14 cellular contexts compared by ENCODE assay signal in the genomic region with DNA sequence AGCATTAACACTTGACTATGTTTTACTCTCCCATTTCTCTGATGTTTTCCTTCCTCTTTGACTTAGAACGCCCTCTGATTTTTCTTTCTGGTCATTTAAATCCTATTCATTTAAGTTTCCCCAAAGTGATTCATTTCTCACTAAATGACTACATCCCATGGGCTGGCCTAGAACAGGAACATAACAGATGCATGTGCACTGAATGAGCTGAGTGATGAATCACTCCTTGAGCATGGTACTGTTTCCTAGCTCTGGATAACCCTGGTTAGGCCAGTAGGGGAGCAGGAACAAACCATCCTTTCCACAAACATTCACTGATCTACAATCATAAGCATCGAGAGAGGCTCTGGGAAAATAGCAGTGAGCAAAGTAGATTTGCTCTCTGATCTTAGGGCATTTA.
DNase-seq lines count a peak whose midpoint lies in the region; ATAC-seq and TF ChIP-seq lines count a peak whose summit lies in the region.
"Had no signal": no experiment of that assay in that cellular context is flagged by ENCODE, and none has a peak within 500 bp of the region (broad histone marks: within the 10 kb centered on the region; RNA-seq: fewer than 3 reads in every experiment).

No MANE protein-coding gene starts in this region.

- H3K27ac Mint-ChIP-seq in activated CD4-positive, alpha-beta T cell treated with anti-CD3 and anti-CD28 coated beads for 36 hours = no peak overlapping the region
- no peak overlapping the region for H3K27ac Mint-ChIP-seq in stimulated activated naive B cell treated with anti-CD40 and anti-IgM and Interleukin-4, amounts not matched to agents 10 μg/mL and 1 μg/mL and 100 μg/mL, for 72 hours

- H3K27me3 Mint-ChIP-seq in activated CD4-positive, alpha-beta T cell treated with anti-CD3 and anti-CD28 coated beads for 36 hours = no peaks in the 10 kb centered on the region
- peaks cover 5 to 13% of the 10 kb centered on the region in 2 donors for H3K27me3 Mint-ChIP-seq in stimulated activated naive B cell treated with anti-CD40 and anti-IgM and Interleukin-4, amounts not matched to agents 10 μg/mL and 1 μg/mL and 100 μg/mL, for 72 hours

- CTCF ChIA-PET in activated CD4-positive, alpha-beta T cell treated with anti-CD3 and anti-CD28 coated beads for 36 hours (lab: Charles Lee) = no interaction called here

- TF ChIP-seq CTCF in fibroblast of pulmonary artery (IDR thresholded peaks at IDR 0.05; ENCODE audit: low read length, missing control alignments) = no peak

- POLR2A ChIA-PET in activated CD4-positive, alpha-beta T cell treated with anti-CD3 and anti-CD28 coated beads for 36 hours (lab: Charles Lee) = no interaction called here

- intact Hi-C loops in activated CD4-positive, alpha-beta T cell treated with anti-CD3 and anti-CD28 coated beads for 36 hours (cut with DNase I, micrococcal nuclease) = no loop called here

- no peaks in the 10 kb centered on the region for H3K36me3 Mint-ChIP-seq in activated CD4-positive, alpha-beta T cell treated with anti-CD3 and anti-CD28 coated beads for 36 hours (ENCODE audit: low read depth)
- H3K36me3 Mint-ChIP-seq in stimulated activated naive B cell treated with anti-CD40 and anti-IgM and Interleukin-4, amounts not matched to agents 10 μg/mL and 1 μg/mL and 100 μg/mL, for 72 hours = peaks cover 0 to 1% of the 10 kb centered on the region in 2 donors

- no peaks in the 10 kb centered on the region for H3K9me3 Mint-ChIP-seq in activated CD4-positive, alpha-beta T cell treated with anti-CD3 and anti-CD28 coated beads for 36 hours (ENCODE audit: low read depth)
- no peaks in the 10 kb centered on the region for H3K9me3 Mint-ChIP-seq in stimulated activated naive B cell treated with anti-CD40 and anti-IgM and Interleukin-4, amounts not matched to agents 10 μg/mL and 1 μg/mL and 100 μg/mL, for 72 hours

- DNase-seq in activated CD4-positive, alpha-beta T cell treated with anti-CD3 and anti-CD28 coated beads for 36 hours = no peak
- DNase-seq in activated CD4-positive, alpha-beta T cell treated with anti-CD3 and anti-CD28 coated beads for 48 hours = no peak
- DNase-seq in T1000 (lab: John Stamatoyannopoulos, UW) (peak; percentile 0), fibroblast of pulmonary artery (ENCODE audit: low read depth) (peak; percentile 58), HuH-7 (ENCODE audit: low spot score) (no peak), AML-193 (lab: John Stamatoyannopoulos, UW) (no peak)
- no peak for DNase-seq in stimulated activated naive B cell treated with anti-CD40 and anti-IgM and Interleukin-4, amounts not matched to agents 10 μg/mL and 1 μg/mL and 100 μg/mL, for 72 hours
- DNase-seq: activated CD8-positive, alpha-beta memory T cell treated with anti-CD3 and anti-CD28 coated beads, Interleukin-2, amount 50 U/mL, for 48 hours; DMS153; lower lobe of right lung; ovary; stimulated activated CD4-positive, alpha-beta T cell treated with anti-CD3 and anti-CD28 coated beads, Interleukin-4, amount 100 ng/mL, for 1 hour had no signal

- no peak overlapping the region for H3K4me3 Mint-ChIP-seq in activated CD4-positive, alpha-beta T cell treated with anti-CD3 and anti-CD28 coated beads for 36 hours
- H3K4me3 Mint-ChIP-seq in stimulated activated naive B cell treated with anti-CD40 and anti-IgM and Interleukin-4, amounts not matched to agents 10 μg/mL and 1 μg/mL and 100 μg/mL, for 72 hours = no peak overlapping the region

- no peaks in the 10 kb centered on the region for H3K4me1 Mint-ChIP-seq in activated CD4-positive, alpha-beta T cell treated with anti-CD3 and anti-CD28 coated beads for 36 hours
- H3K4me1 Mint-ChIP-seq in stimulated activated naive B cell treated with anti-CD40 and anti-IgM and Interleukin-4, amounts not matched to agents 10 μg/mL and 1 μg/mL and 100 μg/mL, for 72 hours = peaks cover 7 to 10% of the 10 kb centered on the region in 2 donors

- peak; percentile 81 for ATAC-seq in activated CD4-positive, alpha-beta T cell treated with anti-CD3 and anti-CD28 coated beads for 36 hours
- peak; percentile 66 to 96 for ATAC-seq in stimulated activated naive B cell treated with anti-CD40 and anti-IgM and Interleukin-4, amounts not matched to agents 10 μg/mL and 1 μg/mL and 100 μg/mL, for 72 hours (replicated peaks)
- no peak for ATAC-seq in GM18502 (IDR thresholded peaks at IDR 0.05; ENCODE audit: poor library complexity, unreplicated experiment)
- ATAC-seq: lower lobe of right lung, Panc1 had no signal

- H3K4me3 ChIP-seq in fibroblast of pulmonary artery (replicated peaks; ENCODE audit: low read depth, low read length) = no peak overlapping the region
- H3K4me3 ChIP-seq: lower lobe of right lung, ovary had no signal

Comparison
In these comparisons a context has a peak if more than half of its experiments do, and no peak if none do; other contexts are left out.
1. DNase-seq: peak in T1000 (single experiment) and fibroblast of pulmonary artery (single experiment); none in activated CD4-positive, alpha-beta T cell treated with anti-CD3 and anti-CD28 coated beads for 36 hours (single experiment), activated CD4-positive, alpha-beta T cell treated with anti-CD3 and anti-CD28 coated beads for 48 hours (single experiment), stimulated activated naive B cell treated with anti-CD40 and anti-IgM and Interleukin-4, amounts not matched to agents 10 μg/mL and 1 μg/mL and 100 μg/mL, for 72 hours (single experiment), HuH-7 (single experiment) and AML-193 (0 of 2).